Comparison of ENCODE assay signal across 1 cellular context in the genomic region with DNA sequence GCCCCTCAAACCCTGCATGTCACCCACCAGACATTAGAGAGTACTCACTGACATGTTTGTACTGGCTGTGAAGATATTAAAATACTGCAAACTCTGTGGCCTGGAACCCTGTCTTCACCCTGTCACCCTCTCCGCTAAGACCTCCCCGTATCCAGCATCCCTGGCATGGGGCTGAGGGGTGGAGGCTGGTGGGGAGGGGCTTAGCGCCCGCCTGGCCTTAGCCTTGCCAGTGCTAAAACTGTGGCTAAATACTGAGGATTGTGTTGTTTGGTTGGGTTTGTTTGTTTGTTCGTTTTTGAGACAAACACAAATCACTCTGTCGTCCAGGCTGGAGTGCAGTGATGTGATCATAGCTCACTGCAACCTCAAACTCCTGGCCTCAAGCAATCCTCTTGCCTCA.
TF ChIP-seq lines count a peak whose summit lies in the region.

No MANE protein-coding gene starts in this region.

TF ChIP-seq in HCT116, 20 proteins besides CTCF, POLR2A, EP300 and RAD21 (continued from another document):
- TF ChIP-seq FOSL1 (IDR thresholded peaks at IDR 0.05; ENCODE audit: low read depth) (no peak), SRF (IDR thresholded peaks at IDR 0.05; ENCODE audit: low read depth) (no peak), SP1 (IDR thresholded peaks at IDR 0.05; ENCODE audit: low read depth) (no peak), EGR1 (IDR thresholded peaks at IDR 0.05; ENCODE audit: low read depth) (no peak), SIN3A (IDR thresholded peaks at IDR 0.05; ENCODE audit: low read depth) (no peak)
